ENCODE assay signal across 1 cellular context in genomic region chr6:31927242-31927867, GRCh38.
A peak's percentile ranks its signal among the peaks of the same experiment; 100 is the strongest.
TF ChIP-seq lines count a peak whose summit lies in the region.

C2 (plus strand) TSS chr6:31927717; CDS start chr6:31927753, 36 bp downstream.

TF ChIP-seq in HepG2, 621 proteins besides CTCF, POLR2A, EP300 and RAD21 (continues in another document):
- peak; percentile 98 for TF ChIP-seq FOXA3 (CRISPR knock-in tag; IDR thresholded peaks at IDR 0.05)
- TF ChIP-seq MZF1 (CRISPR knock-in tag; IDR thresholded peaks at IDR 0.05; ENCODE audit: borderline replicate concordance) = 0 out of 2 replicates have a peak, but pooled peaks have one; percentile 13
- TF ChIP-seq, protein P1, sequence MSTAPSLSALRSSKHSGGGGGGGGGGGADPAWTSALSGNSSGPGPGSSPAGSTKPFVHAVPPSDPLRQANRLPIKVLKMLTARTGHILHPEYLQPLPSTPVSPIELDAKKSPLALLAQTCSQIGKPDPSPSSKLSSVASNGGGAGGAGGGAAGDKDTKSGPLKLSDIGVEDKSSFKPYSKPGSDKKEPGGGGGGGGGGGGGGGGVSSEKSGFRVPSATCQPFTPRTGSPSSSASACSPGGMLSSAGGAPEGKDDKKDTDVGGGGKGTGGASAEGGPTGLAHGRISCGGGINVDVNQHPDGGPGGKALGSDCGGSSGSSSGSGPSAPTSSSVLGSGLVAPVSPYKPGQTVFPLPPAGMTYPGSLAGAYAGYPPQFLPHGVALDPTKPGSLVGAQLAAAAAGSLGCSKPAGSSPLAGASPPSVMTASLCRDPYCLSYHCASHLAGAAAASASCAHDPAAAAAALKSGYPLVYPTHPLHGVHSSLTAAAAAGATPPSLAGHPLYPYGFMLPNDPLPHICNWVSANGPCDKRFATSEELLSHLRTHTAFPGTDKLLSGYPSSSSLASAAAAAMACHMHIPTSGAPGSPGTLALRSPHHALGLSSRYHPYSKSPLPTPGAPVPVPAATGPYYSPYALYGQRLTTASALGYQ (CRISPR knock-in tag; IDR thresholded peaks at IDR 0.05) = peak; percentile 85
- TF ChIP-seq, protein P2, sequence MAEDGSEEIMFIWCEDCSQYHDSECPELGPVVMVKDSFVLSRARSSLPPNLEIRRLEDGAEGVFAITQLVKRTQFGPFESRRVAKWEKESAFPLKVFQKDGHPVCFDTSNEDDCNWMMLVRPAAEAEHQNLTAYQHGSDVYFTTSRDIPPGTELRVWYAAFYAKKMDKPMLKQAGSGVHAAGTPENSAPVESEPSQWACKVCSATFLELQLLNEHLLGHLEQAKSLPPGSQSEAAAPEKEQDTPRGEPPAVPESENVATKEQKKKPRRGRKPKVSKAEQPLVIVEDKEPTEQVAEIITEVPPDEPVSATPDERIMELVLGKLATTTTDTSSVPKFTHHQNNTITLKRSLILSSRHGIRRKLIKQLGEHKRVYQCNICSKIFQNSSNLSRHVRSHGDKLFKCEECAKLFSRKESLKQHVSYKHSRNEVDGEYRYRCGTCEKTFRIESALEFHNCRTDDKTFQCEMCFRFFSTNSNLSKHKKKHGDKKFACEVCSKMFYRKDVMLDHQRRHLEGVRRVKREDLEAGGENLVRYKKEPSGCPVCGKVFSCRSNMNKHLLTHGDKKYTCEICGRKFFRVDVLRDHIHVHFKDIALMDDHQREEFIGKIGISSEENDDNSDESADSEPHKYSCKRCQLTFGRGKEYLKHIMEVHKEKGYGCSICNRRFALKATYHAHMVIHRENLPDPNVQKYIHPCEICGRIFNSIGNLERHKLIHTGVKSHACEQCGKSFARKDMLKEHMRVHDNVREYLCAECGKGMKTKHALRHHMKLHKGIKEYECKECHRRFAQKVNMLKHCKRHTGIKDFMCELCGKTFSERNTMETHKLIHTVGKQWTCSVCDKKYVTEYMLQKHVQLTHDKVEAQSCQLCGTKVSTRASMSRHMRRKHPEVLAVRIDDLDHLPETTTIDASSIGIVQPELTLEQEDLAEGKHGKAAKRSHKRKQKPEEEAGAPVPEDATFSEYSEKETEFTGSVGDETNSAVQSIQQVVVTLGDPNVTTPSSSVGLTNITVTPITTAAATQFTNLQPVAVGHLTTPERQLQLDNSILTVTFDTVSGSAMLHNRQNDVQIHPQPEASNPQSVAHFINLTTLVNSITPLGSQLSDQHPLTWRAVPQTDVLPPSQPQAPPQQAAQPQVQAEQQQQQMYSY (CRISPR knock-in tag; IDR thresholded peaks at IDR 0.05) = no peak
- peak; percentile 100 for TF ChIP-seq GATAD2A (CRISPR knock-in tag; IDR thresholded peaks at IDR 0.05)
- TF ChIP-seq, protein P3, sequence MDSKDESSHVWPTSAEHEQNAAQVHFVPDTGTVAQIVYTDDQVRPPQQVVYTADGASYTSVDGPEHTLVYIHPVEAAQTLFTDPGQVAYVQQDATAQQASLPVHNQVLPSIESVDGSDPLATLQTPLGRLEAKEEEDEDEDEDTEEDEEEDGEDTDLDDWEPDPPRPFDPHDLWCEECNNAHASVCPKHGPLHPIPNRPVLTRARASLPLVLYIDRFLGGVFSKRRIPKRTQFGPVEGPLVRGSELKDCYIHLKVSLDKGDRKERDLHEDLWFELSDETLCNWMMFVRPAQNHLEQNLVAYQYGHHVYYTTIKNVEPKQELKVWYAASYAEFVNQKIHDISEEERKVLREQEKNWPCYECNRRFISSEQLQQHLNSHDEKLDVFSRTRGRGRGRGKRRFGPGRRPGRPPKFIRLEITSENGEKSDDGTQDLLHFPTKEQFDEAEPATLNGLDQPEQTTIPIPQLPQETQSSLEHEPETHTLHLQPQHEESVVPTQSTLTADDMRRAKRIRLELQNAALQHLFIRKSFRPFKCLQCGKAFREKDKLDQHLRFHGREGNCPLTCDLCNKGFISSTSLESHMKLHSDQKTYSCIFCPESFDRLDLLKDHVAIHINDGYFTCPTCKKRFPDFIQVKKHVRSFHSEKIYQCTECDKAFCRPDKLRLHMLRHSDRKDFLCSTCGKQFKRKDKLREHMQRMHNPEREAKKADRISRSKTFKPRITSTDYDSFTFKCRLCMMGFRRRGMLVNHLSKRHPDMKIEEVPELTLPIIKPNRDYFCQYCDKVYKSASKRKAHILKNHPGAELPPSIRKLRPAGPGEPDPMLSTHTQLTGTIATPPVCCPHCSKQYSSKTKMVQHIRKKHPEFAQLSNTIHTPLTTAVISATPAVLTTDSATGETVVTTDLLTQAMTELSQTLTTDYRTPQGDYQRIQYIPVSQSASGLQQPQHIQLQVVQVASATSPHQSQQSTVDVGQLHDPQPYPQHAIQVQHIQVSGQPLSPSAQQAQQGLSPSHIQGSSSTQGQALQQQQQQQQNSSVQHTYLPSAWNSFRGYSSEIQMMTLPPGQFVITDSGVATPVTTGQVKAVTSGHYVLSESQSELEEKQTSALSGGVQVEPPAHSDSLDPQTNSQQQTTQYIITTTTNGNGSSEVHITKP (CRISPR knock-in tag; IDR thresholded peaks at IDR 0.05; ENCODE audit: low read depth) = peak; percentile 98
- TF ChIP-seq JDP2 (CRISPR knock-in tag; IDR thresholded peaks at IDR 0.05; ENCODE audit: borderline replicate concordance) = no peak
- TF ChIP-seq NR3C1 (CRISPR knock-in tag; IDR thresholded peaks at IDR 0.05) = no peak
- 0 out of 2 replicates have a peak, but pooled peaks have one; percentile 75 for TF ChIP-seq ZNF670 (CRISPR knock-in tag; IDR thresholded peaks at IDR 0.05; ENCODE audit: borderline replicate concordance)
- TF ChIP-seq, protein P4, sequence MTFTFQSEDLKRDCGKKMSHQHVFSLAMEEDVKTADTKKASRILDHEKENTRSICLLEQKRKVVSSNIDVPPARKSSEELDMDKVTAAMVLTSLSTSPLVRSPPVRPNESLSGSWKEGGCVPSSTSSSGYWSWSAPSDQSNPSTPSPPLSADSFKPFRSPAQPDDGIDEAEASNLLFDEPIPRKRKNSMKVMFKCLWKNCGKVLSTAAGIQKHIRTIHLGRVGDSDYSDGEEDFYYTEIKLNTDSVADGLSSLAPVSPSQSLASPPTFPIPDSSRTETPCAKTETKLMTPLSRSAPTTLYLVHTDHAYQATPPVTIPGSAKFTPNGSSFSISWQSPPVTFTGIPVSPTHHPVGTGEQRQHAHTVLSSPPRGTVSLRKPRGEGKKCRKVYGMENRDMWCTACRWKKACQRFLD (CRISPR knock-in tag; IDR thresholded peaks at IDR 0.05; ENCODE audit: borderline replicate concordance) = no peak
- no peak for TF ChIP-seq ZNF549 (CRISPR knock-in tag; IDR thresholded peaks at IDR 0.05)
- TF ChIP-seq ZBTB3 (CRISPR knock-in tag; IDR thresholded peaks at IDR 0.05; ENCODE audit: borderline replicate concordance, low read depth) = no peak
- TF ChIP-seq ZNF10 (CRISPR knock-in tag; IDR thresholded peaks at IDR 0.05; ENCODE audit: borderline replicate concordance, low read depth) = no peak
- TF ChIP-seq, protein P5, sequence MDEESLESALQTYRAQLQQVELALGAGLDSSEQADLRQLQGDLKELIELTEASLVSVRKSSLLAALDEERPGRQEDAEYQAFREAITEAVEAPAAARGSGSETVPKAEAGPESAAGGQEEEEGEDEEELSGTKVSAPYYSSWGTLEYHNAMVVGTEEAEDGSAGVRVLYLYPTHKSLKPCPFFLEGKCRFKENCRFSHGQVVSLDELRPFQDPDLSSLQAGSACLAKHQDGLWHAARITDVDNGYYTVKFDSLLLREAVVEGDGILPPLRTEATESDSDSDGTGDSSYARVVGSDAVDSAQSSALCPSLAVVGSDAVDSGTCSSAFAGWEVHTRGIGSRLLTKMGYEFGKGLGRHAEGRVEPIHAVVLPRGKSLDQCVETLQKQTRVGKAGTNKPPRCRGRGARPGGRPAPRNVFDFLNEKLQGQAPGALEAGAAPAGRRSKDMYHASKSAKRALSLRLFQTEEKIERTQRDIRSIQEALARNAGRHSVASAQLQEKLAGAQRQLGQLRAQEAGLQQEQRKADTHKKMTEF (CRISPR knock-in tag; IDR thresholded peaks at IDR 0.05) = peak; percentile 97
- peak; percentile 47 for TF ChIP-seq SMC3 (IDR thresholded peaks at IDR 0.05; ENCODE audit: low read length)
- TF ChIP-seq MAFK (conservative IDR thresholded peaks at IDR 0.05 in 1 of 2, IDR thresholded peaks at IDR 0.05 in 1 of 2; ENCODE audit: low read length in 2 of 2) = no peak; a peak in 1 of 4 replicates
- TF ChIP-seq, protein P6, sequence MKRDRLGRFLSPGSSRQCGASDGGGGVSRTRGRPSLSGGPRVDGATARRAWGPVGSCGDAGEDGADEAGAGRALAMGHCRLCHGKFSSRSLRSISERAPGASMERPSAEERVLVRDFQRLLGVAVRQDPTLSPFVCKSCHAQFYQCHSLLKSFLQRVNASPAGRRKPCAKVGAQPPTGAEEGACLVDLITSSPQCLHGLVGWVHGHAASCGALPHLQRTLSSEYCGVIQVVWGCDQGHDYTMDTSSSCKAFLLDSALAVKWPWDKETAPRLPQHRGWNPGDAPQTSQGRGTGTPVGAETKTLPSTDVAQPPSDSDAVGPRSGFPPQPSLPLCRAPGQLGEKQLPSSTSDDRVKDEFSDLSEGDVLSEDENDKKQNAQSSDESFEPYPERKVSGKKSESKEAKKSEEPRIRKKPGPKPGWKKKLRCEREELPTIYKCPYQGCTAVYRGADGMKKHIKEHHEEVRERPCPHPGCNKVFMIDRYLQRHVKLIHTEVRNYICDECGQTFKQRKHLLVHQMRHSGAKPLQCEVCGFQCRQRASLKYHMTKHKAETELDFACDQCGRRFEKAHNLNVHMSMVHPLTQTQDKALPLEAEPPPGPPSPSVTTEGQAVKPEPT (CRISPR knock-in tag; IDR thresholded peaks at IDR 0.05; ENCODE audit: low read depth) = no peak
- peak; percentile 90 for TF ChIP-seq ELF3 (CRISPR knock-in tag; IDR thresholded peaks at IDR 0.05)
- peak; percentile 77 for TF ChIP-seq ZNF430 (CRISPR knock-in tag; IDR thresholded peaks at IDR 0.05)
- peak; percentile 59; the same call in 1 of the 2 replicates for TF ChIP-seq EEA1 (CRISPR knock-in tag; IDR thresholded peaks at IDR 0.05; ENCODE audit: borderline replicate concordance)
- no peak for TF ChIP-seq ZNF713 (CRISPR knock-in tag; IDR thresholded peaks at IDR 0.05)
- no peak for TF ChIP-seq ZFP41 (CRISPR knock-in tag; IDR thresholded peaks at IDR 0.05; ENCODE audit: borderline replicate concordance)
- no peak for TF ChIP-seq ATF6 (CRISPR knock-in tag; conservative IDR thresholded peaks at IDR 0.05)
- TF ChIP-seq HDAC2 (CRISPR knock-in tag; IDR thresholded peaks at IDR 0.05) = peak; percentile 99
- no peak for TF ChIP-seq ZNF160 (CRISPR knock-in tag; IDR thresholded peaks at IDR 0.05)
- TF ChIP-seq ZNF496 (CRISPR knock-in tag; IDR thresholded peaks at IDR 0.05; ENCODE audit: insufficient replicate concordance) = no peak
- TF ChIP-seq, protein P7, sequence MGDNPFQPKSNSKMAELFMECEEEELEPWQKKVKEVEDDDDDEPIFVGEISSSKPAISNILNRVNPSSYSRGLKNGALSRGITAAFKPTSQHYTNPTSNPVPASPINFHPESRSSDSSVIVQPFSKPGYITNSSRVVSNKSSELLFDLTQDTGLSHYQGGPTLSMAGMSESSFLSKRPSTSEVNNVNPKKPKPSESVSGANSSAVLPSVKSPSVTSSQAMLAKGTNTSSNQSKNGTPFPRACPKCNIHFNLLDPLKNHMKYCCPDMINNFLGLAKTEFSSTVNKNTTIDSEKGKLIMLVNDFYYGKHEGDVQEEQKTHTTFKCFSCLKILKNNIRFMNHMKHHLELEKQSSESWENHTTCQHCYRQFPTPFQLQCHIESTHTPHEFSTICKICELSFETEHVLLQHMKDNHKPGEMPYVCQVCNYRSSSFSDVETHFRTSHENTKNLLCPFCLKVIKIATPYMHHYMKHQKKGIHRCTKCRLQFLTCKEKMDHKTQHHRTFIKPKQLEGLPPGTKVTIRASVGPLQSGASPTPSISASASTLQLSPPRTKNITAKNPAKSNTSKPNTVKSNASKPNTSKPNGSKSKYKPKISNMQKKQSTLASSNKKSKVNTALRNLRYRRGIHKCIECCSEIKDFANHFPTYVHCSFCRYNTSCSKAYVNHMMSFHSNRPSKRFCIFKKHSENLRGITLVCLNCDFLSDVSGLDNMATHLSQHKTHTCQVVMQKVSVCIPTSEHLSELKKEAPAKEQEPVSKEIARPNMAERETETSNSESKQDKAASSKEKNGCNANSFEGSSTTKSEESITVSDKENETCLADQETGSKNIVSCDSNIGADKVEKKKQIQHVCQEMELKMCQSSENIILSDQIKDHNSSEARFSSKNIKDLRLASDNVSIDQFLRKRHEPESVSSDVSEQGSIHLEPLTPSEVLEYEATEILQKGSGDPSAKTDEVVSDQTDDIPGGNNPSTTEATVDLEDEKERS (CRISPR knock-in tag; IDR thresholded peaks at IDR 0.05) = peak; percentile 92
- peak; percentile 89 for TF ChIP-seq RFXANK (CRISPR knock-in tag; IDR thresholded peaks at IDR 0.05)
- TF ChIP-seq, protein P8, sequence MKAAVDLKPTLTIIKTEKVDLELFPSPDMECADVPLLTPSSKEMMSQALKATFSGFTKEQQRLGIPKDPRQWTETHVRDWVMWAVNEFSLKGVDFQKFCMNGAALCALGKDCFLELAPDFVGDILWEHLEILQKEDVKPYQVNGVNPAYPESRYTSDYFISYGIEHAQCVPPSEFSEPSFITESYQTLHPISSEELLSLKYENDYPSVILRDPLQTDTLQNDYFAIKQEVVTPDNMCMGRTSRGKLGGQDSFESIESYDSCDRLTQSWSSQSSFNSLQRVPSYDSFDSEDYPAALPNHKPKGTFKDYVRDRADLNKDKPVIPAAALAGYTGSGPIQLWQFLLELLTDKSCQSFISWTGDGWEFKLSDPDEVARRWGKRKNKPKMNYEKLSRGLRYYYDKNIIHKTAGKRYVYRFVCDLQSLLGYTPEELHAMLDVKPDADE (CRISPR knock-in tag; IDR thresholded peaks at IDR 0.05) = no peak
- TF ChIP-seq NFIC (IDR thresholded peaks at IDR 0.05; ENCODE audit: low read length) = peak; percentile 86
- TF ChIP-seq ZNF7 (CRISPR knock-in tag; IDR thresholded peaks at IDR 0.05) = peak; percentile 73
- TF ChIP-seq ZNF260 (CRISPR knock-in tag; IDR thresholded peaks at IDR 0.05; ENCODE audit: borderline replicate concordance, low read depth) = no peak
- 0 out of 2 replicates have a peak, but pooled peaks have one; percentile 29 for TF ChIP-seq SMARCC2 (IDR thresholded peaks at IDR 0.05)
- TF ChIP-seq HIVEP1 (CRISPR knock-in tag; IDR thresholded peaks at IDR 0.05) = no peak
- peak; percentile 54; the same call in 1 of the 2 replicates for TF ChIP-seq NRL (CRISPR knock-in tag; IDR thresholded peaks at IDR 0.05; ENCODE audit: borderline replicate concordance)
- peak; percentile 97 for TF ChIP-seq HNF4G (IDR thresholded peaks at IDR 0.05; ENCODE audit: borderline replicate concordance, low read depth, low read length)
- TF ChIP-seq HNF4G (CRISPR knock-in tag; IDR thresholded peaks at IDR 0.05; ENCODE audit: borderline replicate concordance, low read depth) = peak; percentile 83; the same call in 1 of the 2 replicates
- TF ChIP-seq CBFB (CRISPR knock-in tag; IDR thresholded peaks at IDR 0.05) = peak; percentile 94
- no peak; the same call in 1 of the 2 replicates for TF ChIP-seq BRD4 (CRISPR knock-in tag; IDR thresholded peaks at IDR 0.05)
